ENCODE assay signal across 13 cellular contexts in the genomic region with DNA sequence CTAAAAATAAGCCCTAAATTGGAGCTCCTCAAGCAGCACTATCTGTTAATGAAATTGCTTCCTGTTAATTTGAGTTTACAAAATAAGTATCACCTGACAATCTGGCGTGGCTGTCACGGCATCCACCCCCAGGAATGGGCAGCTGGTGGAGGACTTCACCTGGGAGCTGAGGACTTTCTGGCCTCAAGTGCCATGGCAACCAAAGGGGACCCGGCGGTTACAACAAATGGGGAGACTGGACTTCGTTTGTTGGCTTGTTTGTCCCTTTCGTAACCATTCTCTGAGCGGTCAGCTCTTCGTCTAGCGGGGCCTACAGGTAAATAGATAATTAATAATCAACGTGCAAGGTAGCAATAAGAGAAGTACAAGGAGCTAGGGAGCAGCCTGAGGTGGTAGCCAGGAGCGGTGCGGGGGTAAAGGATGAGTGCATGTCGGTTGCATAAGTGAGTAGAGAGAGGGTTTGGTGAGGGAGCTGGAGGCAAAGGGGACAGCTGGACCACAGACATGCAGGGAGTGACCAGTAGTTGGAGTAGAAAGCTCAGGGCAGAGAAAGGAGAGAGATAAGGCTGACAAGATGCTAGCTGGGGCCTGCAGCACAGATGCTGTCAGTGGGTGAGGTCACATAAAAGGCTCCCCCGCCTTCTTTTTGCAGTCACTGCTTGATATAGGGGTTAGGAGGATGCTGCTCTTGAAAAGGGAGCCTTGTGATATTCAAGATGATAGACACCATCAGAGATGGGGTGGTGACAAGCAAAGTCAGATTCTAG.
"Had no signal": no experiment of that assay in that cellular context is flagged by ENCODE, and none has a peak within 500 bp of the region (broad histone marks: within the 10 kb centered on the region; RNA-seq: fewer than 3 reads in every experiment).

No MANE protein-coding gene starts in this region.

- H3K9me3 ChIP-seq: heart right ventricle, left lung, stomach, thoracic aorta, uterus had no signal

- H3K36me3 ChIP-seq: heart right ventricle, left lung, stomach, thoracic aorta, uterus had no signal

- ATAC-seq: left lung had no signal

- H3K4me1 ChIP-seq: foreskin keratinocyte, uterus had no signal

- DNase-seq: activated CD4-positive, alpha-beta memory T cell treated with anti-CD3 and anti-CD28 coated beads, Interleukin-2, amount 10 ng/mL, durations not matched to agents 7 days and 5 days; activated CD4-positive, alpha-beta T cell treated with anti-CD3 and anti-CD28 coated beads for 1 hour; activated naive CD8-positive, alpha-beta T cell treated with anti-CD3 and anti-CD28 coated beads, Interleukin-2, amount 10 ng/mL, durations not matched to agents 7 days and 5 days; aorta; effector CD4-positive, alpha-beta T cell; heart right ventricle; left lung; stimulated activated CD4-positive, alpha-beta T cell treated with anti-CD3 and anti-CD28 coated beads, Interleukin-4, amount 100 ng/mL, for 24 hours; stomach; SW 1271; uterus had no signal

- H3K27me3 ChIP-seq: foreskin keratinocyte, left lung, stomach, uterus had no signal

- H3K27ac ChIP-seq: foreskin keratinocyte, heart right ventricle, left lung, stomach, thoracic aorta, uterus had no signal

- H3K4me3 ChIP-seq: heart right ventricle, left lung, stomach, thoracic aorta, uterus had no signal
